ENCODE assay signal across 8 cellular contexts in the genomic region with DNA sequence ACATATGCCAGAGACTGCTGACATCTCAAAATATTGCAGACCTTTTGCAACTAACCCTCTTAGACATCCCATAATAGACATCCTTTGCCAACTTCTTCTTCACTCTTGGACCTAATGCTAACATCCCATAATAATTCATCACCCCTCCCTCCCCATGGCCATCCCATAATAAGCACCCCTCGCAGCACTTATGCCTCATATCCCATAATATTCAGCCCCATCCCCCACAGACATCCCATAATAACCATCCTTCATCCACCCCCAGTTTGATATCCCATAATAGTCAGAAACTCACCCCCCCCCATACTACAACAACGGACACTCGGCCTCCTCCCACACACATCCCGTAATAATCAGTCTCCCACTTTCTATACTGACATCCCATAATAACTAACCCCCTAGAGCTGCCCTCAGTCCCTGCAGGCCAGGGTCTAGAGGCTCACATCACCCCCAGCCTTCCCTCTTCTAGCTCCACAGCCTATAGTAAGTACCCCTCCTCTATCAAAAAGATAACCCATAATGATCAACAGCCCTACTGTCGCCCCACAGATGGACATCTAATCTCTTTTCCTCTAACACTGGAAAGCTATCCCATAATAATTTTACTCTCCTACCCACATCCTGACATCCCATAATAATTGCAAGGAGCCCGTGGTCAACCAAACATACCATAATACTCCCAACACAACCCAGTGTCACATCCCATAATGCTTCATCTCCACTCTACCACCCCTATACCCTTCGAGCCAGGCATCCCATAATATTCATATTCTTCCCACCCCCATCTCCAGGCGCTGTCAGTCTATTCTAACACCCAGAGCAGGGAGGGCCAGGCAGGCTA. TPM values are rescaled to one million over a fixed set of nuclear protein-coding genes. Genes with fewer than 3 reads are reported as not detected.
DNase-seq lines count a peak whose midpoint lies in the region; ATAC-seq and TF ChIP-seq lines count a peak whose summit lies in the region.

No MANE protein-coding gene starts in this region.

- no peak overlapping the region for H3K4me3 ChIP-seq in cardiac fibroblast (replicated peaks in 1 of 2; ENCODE audit: low read depth in 2 of 2, low read length in 2 of 2)
- no peak overlapping the region for H3K4me3 ChIP-seq in lower lobe of right lung

- TF ChIP-seq CTCF in HFFc6 (IDR thresholded peaks at IDR 0.05) (no peak), cardiac fibroblast (IDR thresholded peaks at IDR 0.05; ENCODE audit: low read depth, low read length) (no peak), lower lobe of right lung (IDR thresholded peaks at IDR 0.05) (no peak)

- H3K27me3 ChIP-seq in lower lobe of right lung (ENCODE audit: low read depth): no peaks in the 10 kb centered on the region

- ATAC-seq in lower lobe of right lung (peak; percentile 28 to 40), GM19023 (IDR thresholded peaks at IDR 0.05; ENCODE audit: unreplicated experiment) (no peak)
- ATAC-seq in stimulated activated naive CD8-positive, alpha-beta T cell treated with anti-CD3 and anti-CD28 coated beads, Interleukin-15, amount 100 ng/mL, for 72 hours: peak; percentile 74

- intact Hi-C loops in lower lobe of right lung (cut with DNase I): no loop called here

- H3K36me3 Mint-ChIP-seq in HFFc6 (ENCODE audit: low read depth): peaks cover 20% of the 10 kb centered on the region

- no peaks in the 10 kb centered on the region for H3K36me3 ChIP-seq in lower lobe of right lung

- peak; percentile 77 for DNase-seq in DMS 273 treated with DMSO at 0.1 percent for 48 hours (lab: John Stamatoyannopoulos, UW)
- DNase-seq in HFFc6: peak; percentile 29
- DNase-seq in NCI-H2107 treated with DMSO at 0.1 percent for 48 hours (lab: John Stamatoyannopoulos, UW; ENCODE audit: unreplicated experiment): peak; percentile 97
- DNase-seq in T-helper 22 cell (ENCODE audit: low read depth): peak; percentile 59
- peak; percentile 53 to 75 for DNase-seq in cardiac fibroblast (ENCODE audit: low read depth in 2 of 2)
- peak; percentile 75 for DNase-seq in lower lobe of right lung
- DNase-seq in stimulated activated naive CD8-positive, alpha-beta T cell treated with anti-CD3 and anti-CD28 coated beads, Interleukin-15, amount 100 ng/mL, for 72 hours: peak; percentile 77 to 80

- H3K9me3 ChIP-seq in lower lobe of right lung: no peaks in the 10 kb centered on the region

- H3K9me3 Mint-ChIP-seq in HFFc6: no peaks in the 10 kb centered on the region
- no peaks in the 10 kb centered on the region for H3K9me3 Mint-ChIP-seq in stimulated activated naive CD8-positive, alpha-beta T cell treated with anti-CD3 and anti-CD28 coated beads, Interleukin-15, amount 100 ng/mL, for 72 hours

- H3K4me1 ChIP-seq in lower lobe of right lung: peaks cover 45% of the 10 kb centered on the region

- peaks cover 41% of the 10 kb centered on the region for H3K4me1 Mint-ChIP-seq in HFFc6 (ENCODE audit: low read depth)
- H3K4me1 Mint-ChIP-seq in stimulated activated naive CD8-positive, alpha-beta T cell treated with anti-CD3 and anti-CD28 coated beads, Interleukin-15, amount 100 ng/mL, for 72 hours: peaks cover 63% of the 10 kb centered on the region

- no peak overlapping the region for H3K27ac Mint-ChIP-seq in HFFc6
- H3K27ac Mint-ChIP-seq in stimulated activated naive CD8-positive, alpha-beta T cell treated with anti-CD3 and anti-CD28 coated beads, Interleukin-15, amount 100 ng/mL, for 72 hours: no peak overlapping the region

- H3K27ac ChIP-seq in lower lobe of right lung: peak overlapping the region; percentile 73

- no peak overlapping the region for H3K4me3 Mint-ChIP-seq in HFFc6
- no peak overlapping the region for H3K4me3 Mint-ChIP-seq in stimulated activated naive CD8-positive, alpha-beta T cell treated with anti-CD3 and anti-CD28 coated beads, Interleukin-15, amount 100 ng/mL, for 72 hours

- H3K27me3 Mint-ChIP-seq in HFFc6 (ENCODE audit: insufficient read depth): no peaks in the 10 kb centered on the region; the same call in 1 of the 2 replicates
- no peaks in the 10 kb centered on the region for H3K27me3 Mint-ChIP-seq in stimulated activated naive CD8-positive, alpha-beta T cell treated with anti-CD3 and anti-CD28 coated beads, Interleukin-15, amount 100 ng/mL, for 72 hours

RNA-seq across cellular contexts. Expression of a gene that starts 0.8 kb away (rescaled TPM):
- 100 to 1,000 TPM; 167 to 193 (median 183) TPM for total RNA-seq in HFFc6 (2021; fragmentation: NEBNext Ultra II Directional; extraction: Animal tissue kit (Norgen Biotek cat#: 25700))
- 169 TPM for total RNA-seq in lower lobe of right lung

RNA-seq across cellular contexts. Expression of a gene that starts 27.8 kb away (rescaled TPM):
- not detected for total RNA-seq in HFFc6 (2021; fragmentation: NEBNext Ultra II Directional; extraction: Animal tissue kit (Norgen Biotek cat#: 25700))
- total RNA-seq in lower lobe of right lung: 3.8 TPM

RNA-seq across cellular contexts. Expression of a gene that starts 39.3 kb away (rescaled TPM):
- not detected for total RNA-seq in HFFc6 (2021; fragmentation: NEBNext Ultra II Directional; extraction: Animal tissue kit (Norgen Biotek cat#: 25700))
- total RNA-seq in lower lobe of right lung: 7.2 TPM

RNA-seq across cellular contexts. Expression of a gene that starts 39.9 kb away (rescaled TPM):
- 10 to 100 TPM; 39.5 to 60.5 (median 42.6) TPM for total RNA-seq in HFFc6 (2021; fragmentation: NEBNext Ultra II Directional; extraction: Animal tissue kit (Norgen Biotek cat#: 25700))
- total RNA-seq in lower lobe of right lung: 30.2 TPM

RNA-seq across cellular contexts. Expression of a gene that starts 52.1 kb away (rescaled TPM):
- total RNA-seq in HFFc6 (2021; fragmentation: NEBNext Ultra II Directional; extraction: Animal tissue kit (Norgen Biotek cat#: 25700)): 10 to 100 TPM; 25.9 to 35.6 (median 29.2) TPM
- 27.6 TPM for total RNA-seq in lower lobe of right lung

Comparison
In these comparisons a context has a peak if more than half of its experiments do, and no peak if none do; other contexts are left out.
1. DNase-seq: peak in every context shown above with its lines; median percentile 97 in NCI-H2107 treated with DMSO at 0.1 percent for 48 hours; 78 in stimulated activated naive CD8-positive, alpha-beta T cell treated with anti-CD3 and anti-CD28 coated beads, Interleukin-15, amount 100 ng/mL, for 72 hours; 77 in DMS 273 treated with DMSO at 0.1 percent for 48 hours; 75 in lower lobe of right lung; 64 in cardiac fibroblast; 59 in T-helper 22 cell; 29 in HFFc6.